ENCODE assay signal across 8 cellular contexts in genomic region chr16:82229800-82230619, GRCh38. TPM values are rescaled to one million over a fixed set of nuclear protein-coding genes. Genes with fewer than 3 reads are reported as not detected.
DNase-seq lines count a peak whose midpoint lies in the region; ATAC-seq and TF ChIP-seq lines count a peak whose summit lies in the region.

No MANE protein-coding gene starts in this region.

- H3K4me3 ChIP-seq in AG04450 (ENCODE audit: low read depth, low read length) (no peak overlapping the region), dorsolateral prefrontal cortex (no peak overlapping the region), lower lobe of right lung (no peak overlapping the region)

- H3K27ac ChIP-seq in AG04450 (ENCODE audit: low read depth, low read length) (no peak overlapping the region), dorsolateral prefrontal cortex (no peak overlapping the region), lower lobe of right lung (no peak overlapping the region)

- POLR2A ChIA-PET in AG04450 (lab: Yijun Ruan, JAX), result no interaction called here

- CTCF ChIA-PET in AG04450 (lab: Charles Lee), result interaction anchor here (0.5 to 8.3 kb wide), 39 partner anchors 8 to 950 kb away, joined by 3 to 90 read pairs (median 4); partner anchors contain the start of genes HSD17B2 and MPHOSPH6

- TF ChIP-seq CTCF in AG04450 (IDR thresholded peaks at IDR 0.05; ENCODE audit: low read depth, low read length) (peak; percentile 97), GM20000 (IDR thresholded peaks at IDR 0.05; ENCODE audit: extremely low read depth, missing control alignments) (peak; percentile 68), dorsolateral prefrontal cortex (IDR thresholded peaks at IDR 0.05 in 54 of 56, conservative IDR thresholded peaks at IDR 0.05 in 2 of 56; ENCODE audit: low read depth in 1 of 56, partially characterized antibody in 56 of 56) (peak; percentile 58 to 97 (median 90)), lower lobe of right lung (IDR thresholded peaks at IDR 0.05) (peak; percentile 94)

- no peaks in the 10 kb centered on the region for H3K36me3 ChIP-seq in lower lobe of right lung

- intact Hi-C loops in dorsolateral prefrontal cortex (cut with DNase I) (loop anchor here (2.0 to 5.0 kb wide), 3 partner anchors 198 to 289 kb away; no protein-coding TSS in a partner anchor), lower lobe of right lung (cut with DNase I) (no loop called here)

- H3K27me3 ChIP-seq in AG04450 (ENCODE audit: control insufficient read depth, insufficient read depth, low read length) (peaks cover 3% of the 10 kb centered on the region), dorsolateral prefrontal cortex (peaks cover 0 to 16% (median 0%) of the 10 kb centered on the region in 45 donors), lower lobe of right lung (ENCODE audit: low read depth) (no peaks in the 10 kb centered on the region)

- peak; percentile 56 for DNase-seq in AG04450 (ENCODE audit: low read depth, low spot score)
- DNase-seq in GM20000 (ENCODE audit: low spot score), result peak; percentile 53
- peak; percentile 45 for DNase-seq in NCI-H510A (lab: John Stamatoyannopoulos, UW)
- DNase-seq in activated CD4-positive, alpha-beta T cell treated with anti-CD3 and anti-CD28 coated beads, Interleukin-2, amount 50 U/mL, for 24 hours (ENCODE audit: low read depth in 1 of 2, low spot score in 1 of 2), result peak; percentile 38 to 53
- DNase-seq in dorsolateral prefrontal cortex, result peak; percentile 11 to 80 (median 56)
- peak; percentile 76 for DNase-seq in lower lobe of right lung
- DNase-seq in stimulated activated CD8-positive, alpha-beta memory T cell treated with anti-CD3 and anti-CD28 coated beads, Interleukin-12 subunit alpha, Interleukin-12 subunit beta, amount 100 ng/mL, for 24 hours (ENCODE audit: extremely low read depth), result peak; percentile 10

- ATAC-seq in lower lobe of right lung (peak; percentile 80 to 86), GM18873 (IDR thresholded peaks at IDR 0.05; ENCODE audit: low FRiP score, unreplicated experiment) (no peak)

- H3K9me3 ChIP-seq in AG04450 (ENCODE audit: control insufficient read depth, insufficient read depth, low read length), result no peaks in the 10 kb centered on the region
- no peaks in the 10 kb centered on the region for H3K9me3 ChIP-seq in lower lobe of right lung

- H3K4me1 ChIP-seq in lower lobe of right lung, result peaks cover 4% of the 10 kb centered on the region

RNA-seq across cellular contexts. Expression of gene MPHOSPH6, which starts 60.0 kb away (rescaled TPM):
- polyA plus RNA-seq in AG04450 (2011; rRNA removed), result 22.3 and 36.7 TPM in 2 replicates
- 6.3 and 10.1 TPM in 2 replicates for polyA minus RNA-seq in AG04450 (2011; rRNA and poly(A)+ RNA removed)
- 10 to 100 TPM; 19.5 to 56.4 (median 39.6) TPM for total RNA-seq in dorsolateral prefrontal cortex
- 24.3 TPM for total RNA-seq in lower lobe of right lung

Comparison
In these comparisons a context has a peak if more than half of its experiments do, and no peak if none do; other contexts are left out.
1. DNase-seq: peak in every context shown above with its lines; median percentile 76 in lower lobe of right lung; 56 in AG04450; 56 in dorsolateral prefrontal cortex; 53 in GM20000; 46 in activated CD4-positive, alpha-beta T cell treated with anti-CD3 and anti-CD28 coated beads, Interleukin-2, amount 50 U/mL, for 24 hours; 45 in NCI-H510A; 10 in stimulated activated CD8-positive, alpha-beta memory T cell treated with anti-CD3 and anti-CD28 coated beads, Interleukin-12 subunit alpha, Interleukin-12 subunit beta, amount 100 ng/mL, for 24 hours.